In the genomic region with DNA sequence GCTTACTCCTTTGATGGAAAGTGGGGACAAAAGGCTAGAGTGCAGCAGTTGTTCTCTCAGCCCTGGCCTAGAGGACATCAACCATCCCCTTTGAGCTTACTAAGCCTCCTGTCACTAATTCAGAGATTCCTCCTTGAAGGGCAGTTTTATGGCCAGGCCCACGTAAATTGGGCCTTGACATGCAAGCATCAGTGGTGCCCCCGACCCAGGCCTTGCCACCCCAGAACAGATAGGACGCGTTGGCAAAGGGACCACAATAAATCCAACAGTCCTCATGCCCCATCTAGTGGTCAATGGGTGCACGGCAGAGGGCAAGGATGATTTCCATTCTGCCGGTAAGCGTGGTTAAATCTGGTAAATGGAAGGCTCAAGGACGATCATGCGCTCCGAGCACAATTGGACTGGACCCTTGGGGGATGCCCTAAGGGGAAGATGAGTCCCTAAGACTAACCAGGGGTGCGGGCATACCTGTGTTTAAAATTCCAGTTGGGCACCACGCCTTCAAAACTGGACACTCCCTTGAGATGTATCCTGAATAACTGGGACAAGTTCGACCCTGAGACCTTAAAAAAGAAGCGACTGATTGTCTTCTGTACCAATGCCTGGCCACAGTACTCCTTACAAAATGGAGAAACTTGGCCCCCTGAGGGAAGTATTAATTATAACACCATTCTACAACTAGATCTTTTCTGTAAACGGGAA, we compare ENCODE assay signal across 8 cellular contexts. TPM values are rescaled to one million over a fixed set of nuclear protein-coding genes. Genes with fewer than 3 reads are reported as not detected.
DNase-seq lines count a peak whose midpoint lies in the region; ATAC-seq lines count a peak whose summit lies in the region.

No MANE protein-coding gene starts in this region.

- no peaks in the 10 kb centered on the region for H3K4me1 ChIP-seq in HAP-1

- peaks cover 7% of the 10 kb centered on the region for H3K36me3 Mint-ChIP-seq in central memory CD8-positive, alpha-beta T cell (ENCODE audit: insufficient read depth)

- no peaks in the 10 kb centered on the region for H3K9me3 ChIP-seq in HAP-1
- H3K9me3 ChIP-seq in MG63: no peaks in the 10 kb centered on the region

- H3K36me3 ChIP-seq in HAP-1 (replicated peaks) (no peaks in the 10 kb centered on the region), MG63 (no peaks in the 10 kb centered on the region)

- no peak overlapping the region for H3K4me3 Mint-ChIP-seq in central memory CD8-positive, alpha-beta T cell

- in situ Hi-C loops in HAP-1 (cut with MboI; ENCODE audit: low sequenced_read_pairs): no loop called here

- no peaks in the 10 kb centered on the region for H3K9me3 Mint-ChIP-seq in central memory CD8-positive, alpha-beta T cell

- H3K27me3 ChIP-seq in HAP-1 (ENCODE audit: low read depth) (no peaks in the 10 kb centered on the region), MG63 (no peaks in the 10 kb centered on the region)

- H3K27ac Mint-ChIP-seq in central memory CD8-positive, alpha-beta T cell (ENCODE audit: low read depth): peak overlapping the region; percentile 4

- ATAC-seq in central memory CD8-positive, alpha-beta T cell (replicated peaks; ENCODE audit: extremely low read depth, poor library complexity, severe bottlenecking): peak; percentile 77
- peak; percentile 94 for ATAC-seq in left lobe of liver

- H3K27me3 Mint-ChIP-seq in central memory CD8-positive, alpha-beta T cell: no peaks in the 10 kb centered on the region

- peaks cover 43% of the 10 kb centered on the region for H3K4me1 Mint-ChIP-seq in central memory CD8-positive, alpha-beta T cell

- H3K4me3 ChIP-seq in HAP-1 (no peak overlapping the region), MG63 (no peak overlapping the region)

- peak; percentile 67 for DNase-seq in DMS 273 (lab: John Stamatoyannopoulos, UW; ENCODE audit: unreplicated experiment)
- no peak for DNase-seq in DMS 273 treated with DMSO at 0.1 percent for 48 hours (lab: John Stamatoyannopoulos, UW)
- DNase-seq in HAP-1 (ENCODE audit: low spot score in 2 of 2): peak; percentile 42 to 74
- peak; percentile 15 for DNase-seq in MG63
- DNase-seq in activated CD4-positive, alpha-beta T cell treated with anti-CD3 and anti-CD28 coated beads for 1 hour: peak; percentile 51
- DNase-seq in central memory CD8-positive, alpha-beta T cell (ENCODE audit: low spot score in 2 of 2): peak; percentile 42 to 53
- peak; percentile 62 for DNase-seq in left lobe of liver (ENCODE audit: low spot score)
- peak; percentile 42 to 65 (median 47) for DNase-seq in stimulated activated CD4-positive, alpha-beta T cell treated with anti-CD3 and anti-CD28 coated beads, TNF-alpha, amount 100 ng/mL, for 24 hours (ENCODE audit: low read depth in 3 of 3)

RNA-seq across cellular contexts. Expression of a gene that starts 32.6 kb away (rescaled TPM):
- 4.2 and 4.9 TPM in 2 replicates for total RNA-seq in MG63 (2014; rRNA removed; shearing (Covaris generic); ENCODE audit: low replicate concordance)
- total RNA-seq in left lobe of liver: 3.0 TPM
